In genomic region chr7:42460948-42461347, GRCh38 we compare ENCODE assay signal across 22 cellular contexts.
A peak's percentile ranks its signal among the peaks of the same experiment; 100 is the strongest.
DNase-seq lines count a peak whose midpoint lies in the region; ATAC-seq, FAIRE-seq and TF ChIP-seq lines count a peak whose summit lies in the region.
"Had no signal": no experiment of that assay in that cellular context is flagged by ENCODE, and none has a peak within 500 bp of the region (broad histone marks: within the 10 kb centered on the region; RNA-seq: fewer than 3 reads in every experiment).

No MANE protein-coding gene starts in this region.

- no peaks in the 10 kb centered on the region for H3K79me2 ChIP-seq in osteoblast (ENCODE audit: insufficient read depth, low read length)

- H3K4me3 ChIP-seq in bronchial epithelial cell (ENCODE audit: low read depth, low read length) = no peak overlapping the region
- no peak overlapping the region for H3K4me3 ChIP-seq in osteoblast (ENCODE audit: insufficient read depth, low read length)
- H3K4me3 ChIP-seq: GM23338, K562 had no signal

- peaks cover 3% of the 10 kb centered on the region for H3K4me1 ChIP-seq in osteoblast (ENCODE audit: insufficient read depth, low read length)

- in situ Hi-C loops in G401 (cut with HindIII; ENCODE audit: low sequenced_read_pairs) = no loop called here

- DNase-seq in HCEC 1CT = peak; percentile 3
- DNase-seq in bronchial epithelial cell (ENCODE audit: low read depth) = peak; percentile 22
- DNase-seq in osteoblast (ENCODE audit: insufficient read length, low spot score, missing footprints) = peak; percentile 50
- DNase-seq in G401 (ENCODE audit: low spot score) = no peak
- no peak for DNase-seq in globus pallidus (ENCODE audit: low spot score)
- DNase-seq: C1 segment of cervical spinal cord; CD4-positive, CD25-positive, alpha-beta regulatory T cell; CD8-positive, alpha-beta memory T cell; COR-L47; DMS 273 treated with DMSO at 0.1 percent for 48 hours; DMS53; DND-41; EL; H7; IMR-90 had no signal

- FAIRE-seq in bronchial epithelial cell (lab: Jason Lieb, UNC) = no peak
- FAIRE-seq: G401.6, GM12891, HTR-8/SVneo, K562 had no signal

- no peaks in the 10 kb centered on the region for H3K36me3 ChIP-seq in bronchial epithelial cell (ENCODE audit: control insufficient read depth, insufficient read depth, low read length)
- H3K36me3 ChIP-seq in osteoblast (ENCODE audit: insufficient read depth, low read length) = no peaks in the 10 kb centered on the region

- no peak overlapping the region for H3K4me2 ChIP-seq in osteoblast (ENCODE audit: insufficient read depth, low read length)
- H3K4me2 ChIP-seq: GM23338 had no signal

- TF ChIP-seq CTCF in bronchial epithelial cell (IDR thresholded peaks at IDR 0.05; ENCODE audit: insufficient read depth, low read length, severe bottlenecking) = no peak
- no peak for TF ChIP-seq CTCF in osteoblast (IDR thresholded peaks at IDR 0.05; ENCODE audit: extremely low read depth, low read depth, low read length)

- no peak overlapping the region for H2AFZ ChIP-seq in osteoblast (ENCODE audit: low read length)
- H2AFZ ChIP-seq: GM23338 had no signal

- no peak overlapping the region for H3K27ac ChIP-seq in osteoblast (ENCODE audit: low read depth, low read length)
- H3K27ac ChIP-seq: HL-60 had no signal

- H3K27me3 ChIP-seq in bronchial epithelial cell (ENCODE audit: control insufficient read depth, insufficient read depth, low read length) (no peaks in the 10 kb centered on the region), osteoblast (ENCODE audit: insufficient read depth, low read length) (peaks cover 11% of the 10 kb centered on the region)

- no peak for ATAC-seq in esophagus mucosa
- ATAC-seq: GM23338, K562 had no signal

- no peaks in the 10 kb centered on the region for H4K20me1 ChIP-seq in osteoblast (ENCODE audit: insufficient read depth, low read length)

- H3K9me3 ChIP-seq in osteoblast (ENCODE audit: low read depth, low read length) = no peaks in the 10 kb centered on the region

Comparison
In these comparisons a context has a peak if more than half of its experiments do, and no peak if none do; other contexts are left out.
1. DNase-seq: peak in HCEC 1CT (single experiment), bronchial epithelial cell (single experiment) and osteoblast (single experiment); none in G401 (single experiment) and globus pallidus (single experiment).